ENCODE assay signal across 1 cellular context in genomic region chrX:48514868-48515460, GRCh38.
TF ChIP-seq lines count a peak whose summit lies in the region.

No MANE protein-coding gene starts in this region.

TF ChIP-seq in HEK293, 187 proteins besides CTCF, POLR2A, EP300 and RAD21:
- TF ChIP-seq ZNF169 (tag by site-specific recombination; IDR thresholded peaks at IDR 0.05), result no peak
- peak; percentile 97 for TF ChIP-seq ZNF623 (tag by site-specific recombination; IDR thresholded peaks at IDR 0.05)
